1 cellular context compared by ENCODE assay signal in genomic region chr3:21326704-21327103, GRCh38.
TF ChIP-seq lines count a peak whose summit lies in the region.

No MANE protein-coding gene starts in this region.

TF ChIP-seq in H1, 55 proteins besides CTCF, POLR2A, EP300 and RAD21 (continued from another document):
- TF ChIP-seq YY1 (IDR thresholded peaks at IDR 0.05; ENCODE audit: low read depth, low read length) (no peak), SP1 (IDR thresholded peaks at IDR 0.05; ENCODE audit: low read depth, low read length) (no peak), GTF2F1 (IDR thresholded peaks at IDR 0.05; ENCODE audit: borderline replicate concordance, low read depth, low read length) (no peak)
TF ChIP-seq in H1: peak in this region for 1.
